8 cellular contexts compared by ENCODE assay signal in genomic region chrX:52990011-52990631, GRCh38. TPM values are rescaled to one million over a fixed set of nuclear protein-coding genes. Genes with fewer than 3 reads are reported as not detected.
DNase-seq lines count a peak whose midpoint lies in the region; ATAC-seq and TF ChIP-seq lines count a peak whose summit lies in the region.
"Not testable (repeated sequence)": the region's sequence is repeated elsewhere in the genome, so short reads cannot be mapped to it uniquely, and the experiment has no call there.

No MANE protein-coding gene starts in this region.

- H3K4me3 ChIP-seq in CD4-positive, CD25-positive, alpha-beta regulatory T cell (ENCODE audit: low read depth, low read length); colonic mucosa: not testable (repeated sequence)

- H3K36me3 ChIP-seq in CD4-positive, CD25-positive, alpha-beta regulatory T cell (ENCODE audit: control insufficient read depth, insufficient read depth, low read length); colonic mucosa: not testable (repeated sequence)

- H3K27me3 Mint-ChIP-seq in CD4-positive, CD25-positive, alpha-beta regulatory T cell = not testable (repeated sequence)

- not testable (repeated sequence) for H3K27me3 ChIP-seq in CD4-positive, CD25-positive, alpha-beta regulatory T cell (ENCODE audit: control insufficient read depth, insufficient read depth, low read length); colonic mucosa

- not testable (repeated sequence) for H3K9ac ChIP-seq in colonic mucosa (ENCODE audit: low read depth in 2 of 2, low read length in 2 of 2)

- peak in 1 of 2 donors; percentile 55 for ATAC-seq in CD4-positive, CD25-positive, alpha-beta regulatory T cell (ENCODE audit: low read depth in 2 of 2)
- ATAC-seq in GM19324 (IDR thresholded peaks at IDR 0.05; ENCODE audit: low FRiP score, unreplicated experiment) (peak; percentile 51), HG03280 (IDR thresholded peaks at IDR 0.05; ENCODE audit: unreplicated experiment) (peak; percentile 77), left lobe of liver (peak; percentile 78)

- peak overlapping the region in 1 of 4 donors; percentile 79 for H3K4me3 Mint-ChIP-seq in CD4-positive, CD25-positive, alpha-beta regulatory T cell

- H3K36me3 Mint-ChIP-seq in CD4-positive, CD25-positive, alpha-beta regulatory T cell = not testable (repeated sequence)

- H3K9me3 Mint-ChIP-seq in CD4-positive, CD25-positive, alpha-beta regulatory T cell = not testable (repeated sequence)

- H3K4me1 Mint-ChIP-seq in CD4-positive, CD25-positive, alpha-beta regulatory T cell = peaks cover 0 to 22% (median 7%) of the 10 kb centered on the region in 4 donors

- H3K4me1 ChIP-seq in CD4-positive, CD25-positive, alpha-beta regulatory T cell (ENCODE audit: control insufficient read depth, insufficient read depth, low read length, poor library complexity, severe bottlenecking); colonic mucosa: not testable (repeated sequence)

- DNase-seq in CD4-positive, CD25-positive, alpha-beta regulatory T cell = peak; percentile 20 to 71 (median 39)
- DNase-seq in NOMO-1 (lab: John Stamatoyannopoulos, UW; ENCODE audit: unreplicated experiment in 2 of 2) = peak; percentile 3 to 13
- DNase-seq in activated CD4-positive, alpha-beta T cell treated with anti-CD3 and anti-CD28 coated beads, Interleukin-2, amount 50 U/mL, for 4 hours = peak; percentile 39 to 47
- DNase-seq in colonic mucosa = peak; percentile 69
- DNase-seq in left lobe of liver (ENCODE audit: low spot score) = not testable (repeated sequence)
- peak; percentile 57 for DNase-seq in stimulated activated CD4-positive, alpha-beta T cell treated with anti-CD3 and anti-CD28 coated beads, Interleukin-4, amount 100 ng/mL, for 1 hour

- intact Hi-C loops in colonic mucosa (cut with DNase I) = not testable (repeated sequence)

- peak overlapping the region; percentile 52 to 80 (median 63) for H3K27ac Mint-ChIP-seq in CD4-positive, CD25-positive, alpha-beta regulatory T cell

- not testable (repeated sequence) for H3K9me3 ChIP-seq in CD4-positive, CD25-positive, alpha-beta regulatory T cell (ENCODE audit: control insufficient read depth in 2 of 2, low read length in 2 of 2); colonic mucosa

- peak; percentile 58 for TF ChIP-seq CTCF in colonic mucosa (IDR thresholded peaks at IDR 0.05)

- not testable (repeated sequence) for H3K27ac ChIP-seq in CD4-positive, CD25-positive, alpha-beta regulatory T cell (ENCODE audit: insufficient read depth, low read length, poor library complexity, severe bottlenecking); colonic mucosa

RNA-seq across cellular contexts. Expression of gene FAM156A, which starts 31.8 kb away (rescaled TPM):
- total RNA-seq in CD4-positive, CD25-positive, alpha-beta regulatory T cell = 20.0 TPM
- polyA plus RNA-seq in CD4-positive, CD25-positive, alpha-beta regulatory T cell = 1 to 10 TPM; 3.3 to 7.0 (median 3.6) TPM
- total RNA-seq in colonic mucosa = 10 to 100 TPM; 10.8 to 20.0 TPM
- total RNA-seq in left lobe of liver = 8.7 TPM

RNA-seq across cellular contexts. Expression of gene GPR173, which starts 58.5 kb away (rescaled TPM):
- total RNA-seq in CD4-positive, CD25-positive, alpha-beta regulatory T cell = not detected
- polyA plus RNA-seq in CD4-positive, CD25-positive, alpha-beta regulatory T cell = not detected
- total RNA-seq in colonic mucosa = 1 to 10 TPM in 1 of 2 donors, under 1 TPM in 1; 0.47 to 1.2 TPM
- 0.23 TPM for total RNA-seq in left lobe of liver
